ENCODE assay signal across 1 cellular context in the genomic region with DNA sequence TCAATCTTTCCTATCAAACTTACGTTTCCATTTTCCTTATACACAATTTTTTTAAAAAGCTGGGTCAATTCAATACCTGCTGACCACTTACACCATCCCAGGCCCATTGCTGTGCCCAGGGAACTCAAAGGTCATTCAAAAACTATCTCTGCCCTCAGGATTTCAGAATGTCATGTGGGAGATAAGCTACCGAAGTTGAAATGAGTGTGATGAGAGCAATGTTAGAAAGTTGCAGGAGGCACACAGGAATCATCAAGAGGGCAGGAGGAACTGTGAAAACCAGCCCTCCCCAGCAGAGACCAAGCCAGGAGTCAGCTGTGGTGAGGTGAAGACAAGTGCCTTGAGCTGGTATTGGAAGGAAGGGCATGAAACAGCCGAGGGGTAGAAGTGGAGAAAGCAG.
TF ChIP-seq lines count a peak whose summit lies in the region.

No MANE protein-coding gene starts in this region.

TF ChIP-seq in WTC11, 78 proteins besides CTCF, POLR2A, EP300 and RAD21 (continued from another document):
- TF ChIP-seq, protein P1, sequence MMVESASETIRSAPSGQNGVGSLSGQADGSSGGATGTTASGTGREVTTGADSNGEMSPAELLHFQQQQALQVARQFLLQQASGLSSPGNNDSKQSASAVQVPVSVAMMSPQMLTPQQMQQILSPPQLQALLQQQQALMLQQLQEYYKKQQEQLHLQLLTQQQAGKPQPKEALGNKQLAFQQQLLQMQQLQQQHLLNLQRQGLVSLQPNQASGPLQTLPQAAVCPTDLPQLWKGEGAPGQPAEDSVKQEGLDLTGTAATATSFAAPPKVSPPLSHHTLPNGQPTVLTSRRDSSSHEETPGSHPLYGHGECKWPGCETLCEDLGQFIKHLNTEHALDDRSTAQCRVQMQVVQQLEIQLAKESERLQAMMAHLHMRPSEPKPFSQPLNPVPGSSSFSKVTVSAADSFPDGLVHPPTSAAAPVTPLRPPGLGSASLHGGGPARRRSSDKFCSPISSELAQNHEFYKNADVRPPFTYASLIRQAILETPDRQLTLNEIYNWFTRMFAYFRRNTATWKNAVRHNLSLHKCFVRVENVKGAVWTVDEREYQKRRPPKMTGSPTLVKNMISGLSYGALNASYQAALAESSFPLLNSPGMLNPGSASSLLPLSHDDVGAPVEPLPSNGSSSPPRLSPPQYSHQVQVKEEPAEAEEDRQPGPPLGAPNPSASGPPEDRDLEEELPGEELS (CRISPR knock-in tag; IDR thresholded peaks at IDR 0.05) = no peak
- TF ChIP-seq FOXK1 (CRISPR knock-in tag; IDR thresholded peaks at IDR 0.05) (no peak), ZNF281 (CRISPR knock-in tag; IDR thresholded peaks at IDR 0.05) (no peak), ZNF512 (CRISPR knock-in tag; IDR thresholded peaks at IDR 0.05; ENCODE audit: borderline replicate concordance) (no peak), CREM (CRISPR knock-in tag; IDR thresholded peaks at IDR 0.05) (no peak), SMAD4 (CRISPR knock-in tag; IDR thresholded peaks at IDR 0.05) (no peak), FOXJ3 (CRISPR knock-in tag; IDR thresholded peaks at IDR 0.05; ENCODE audit: borderline replicate concordance) (no peak), RORB (CRISPR knock-in tag; IDR thresholded peaks at IDR 0.05) (no peak), RELA (CRISPR knock-in tag; IDR thresholded peaks at IDR 0.05; ENCODE audit: borderline replicate concordance) (no peak), ZBTB43 (CRISPR knock-in tag; IDR thresholded peaks at IDR 0.05) (no peak), ZNF423 (CRISPR knock-in tag; IDR thresholded peaks at IDR 0.05) (no peak), NR2C2 (CRISPR knock-in tag; IDR thresholded peaks at IDR 0.05) (no peak)
- TF ChIP-seq, protein P2, sequence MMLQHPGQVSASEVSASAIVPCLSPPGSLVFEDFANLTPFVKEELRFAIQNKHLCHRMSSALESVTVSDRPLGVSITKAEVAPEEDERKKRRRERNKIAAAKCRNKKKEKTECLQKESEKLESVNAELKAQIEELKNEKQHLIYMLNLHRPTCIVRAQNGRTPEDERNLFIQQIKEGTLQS (CRISPR knock-in tag; conservative IDR thresholded peaks at IDR 0.05) = no peak
- TF ChIP-seq, protein P3, sequence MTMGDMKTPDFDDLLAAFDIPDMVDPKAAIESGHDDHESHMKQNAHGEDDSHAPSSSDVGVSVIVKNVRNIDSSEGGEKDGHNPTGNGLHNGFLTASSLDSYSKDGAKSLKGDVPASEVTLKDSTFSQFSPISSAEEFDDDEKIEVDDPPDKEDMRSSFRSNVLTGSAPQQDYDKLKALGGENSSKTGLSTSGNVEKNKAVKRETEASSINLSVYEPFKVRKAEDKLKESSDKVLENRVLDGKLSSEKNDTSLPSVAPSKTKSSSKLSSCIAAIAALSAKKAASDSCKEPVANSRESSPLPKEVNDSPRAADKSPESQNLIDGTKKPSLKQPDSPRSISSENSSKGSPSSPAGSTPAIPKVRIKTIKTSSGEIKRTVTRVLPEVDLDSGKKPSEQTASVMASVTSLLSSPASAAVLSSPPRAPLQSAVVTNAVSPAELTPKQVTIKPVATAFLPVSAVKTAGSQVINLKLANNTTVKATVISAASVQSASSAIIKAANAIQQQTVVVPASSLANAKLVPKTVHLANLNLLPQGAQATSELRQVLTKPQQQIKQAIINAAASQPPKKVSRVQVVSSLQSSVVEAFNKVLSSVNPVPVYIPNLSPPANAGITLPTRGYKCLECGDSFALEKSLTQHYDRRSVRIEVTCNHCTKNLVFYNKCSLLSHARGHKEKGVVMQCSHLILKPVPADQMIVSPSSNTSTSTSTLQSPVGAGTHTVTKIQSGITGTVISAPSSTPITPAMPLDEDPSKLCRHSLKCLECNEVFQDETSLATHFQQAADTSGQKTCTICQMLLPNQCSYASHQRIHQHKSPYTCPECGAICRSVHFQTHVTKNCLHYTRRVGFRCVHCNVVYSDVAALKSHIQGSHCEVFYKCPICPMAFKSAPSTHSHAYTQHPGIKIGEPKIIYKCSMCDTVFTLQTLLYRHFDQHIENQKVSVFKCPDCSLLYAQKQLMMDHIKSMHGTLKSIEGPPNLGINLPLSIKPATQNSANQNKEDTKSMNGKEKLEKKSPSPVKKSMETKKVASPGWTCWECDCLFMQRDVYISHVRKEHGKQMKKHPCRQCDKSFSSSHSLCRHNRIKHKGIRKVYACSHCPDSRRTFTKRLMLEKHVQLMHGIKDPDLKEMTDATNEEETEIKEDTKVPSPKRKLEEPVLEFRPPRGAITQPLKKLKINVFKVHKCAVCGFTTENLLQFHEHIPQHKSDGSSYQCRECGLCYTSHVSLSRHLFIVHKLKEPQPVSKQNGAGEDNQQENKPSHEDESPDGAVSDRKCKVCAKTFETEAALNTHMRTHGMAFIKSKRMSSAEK (CRISPR knock-in tag; IDR thresholded peaks at IDR 0.05; ENCODE audit: borderline replicate concordance) = no peak
